8 cellular contexts compared by ENCODE assay signal in the genomic region with DNA sequence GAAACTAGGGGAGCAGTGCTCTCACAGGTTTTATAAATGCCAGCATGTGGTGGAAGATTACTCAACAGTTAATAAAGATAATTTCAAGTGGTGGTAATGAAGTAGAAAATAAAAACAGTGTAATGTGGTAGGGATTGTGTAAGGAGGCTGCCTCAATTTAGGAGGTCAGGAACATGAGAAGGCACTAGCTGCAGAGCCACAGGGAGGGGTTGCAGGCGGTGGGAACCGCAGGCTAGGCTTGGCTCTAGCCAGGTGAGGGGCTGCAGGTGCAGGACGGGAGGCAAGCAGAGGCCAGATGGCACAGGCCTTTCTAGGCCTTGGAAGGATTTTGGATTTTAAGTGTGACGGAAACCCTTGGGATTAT. TPM values are rescaled to one million over a fixed set of nuclear protein-coding genes. Genes with fewer than 3 reads are reported as not detected.
DNase-seq lines count a peak whose midpoint lies in the region; ATAC-seq and TF ChIP-seq lines count a peak whose summit lies in the region.

No MANE protein-coding gene starts in this region.

- 11% methylated on average over 4 of the region's 4 CpGs for WGBS in esophagus muscularis mucosa

- no peaks in the 10 kb centered on the region for H3K36me3 ChIP-seq in BJ (ENCODE audit: control insufficient read depth, insufficient read depth, low read length)
- peaks cover 21% of the 10 kb centered on the region; the same call in 1 of the 2 replicates for H3K36me3 ChIP-seq in SU-DHL-6 (ENCODE audit: low read length)
- H3K36me3 ChIP-seq in esophagus muscularis mucosa: peaks cover 0 to 30% (median 15%) of the 10 kb centered on the region in 4 donors
- H3K36me3 ChIP-seq in neural cell (ENCODE audit: insufficient read depth, low read length): no peaks in the 10 kb centered on the region

- H3K79me2 ChIP-seq in SU-DHL-6 (ENCODE audit: insufficient read depth, low read length) (peaks cover 38% of the 10 kb centered on the region), neural cell (replicated peaks; ENCODE audit: insufficient read depth, low read length) (peaks cover 34% of the 10 kb centered on the region)

- no peaks in the 10 kb centered on the region for H3K27me3 ChIP-seq in BJ (ENCODE audit: control insufficient read depth, insufficient read depth, low read length)
- no peaks in the 10 kb centered on the region for H3K27me3 ChIP-seq in SU-DHL-6 (ENCODE audit: low read length)
- H3K27me3 ChIP-seq in esophagus muscularis mucosa: no peaks in the 10 kb centered on the region
- H3K27me3 ChIP-seq in neural cell (ENCODE audit: insufficient read depth, low read depth, low read length): no peaks in the 10 kb centered on the region

- H3K4me1 ChIP-seq in esophagus muscularis mucosa: peaks cover 38 to 52% (median 45%) of the 10 kb centered on the region in 4 donors

- intact Hi-C loops in esophagus muscularis mucosa (cut with DNase I): no loop called here

- H2AFZ ChIP-seq in SU-DHL-6 (ENCODE audit: low read depth, low read length, severe bottlenecking): peak overlapping the region; percentile 92
- peak overlapping the region; percentile 7 for H2AFZ ChIP-seq in neural cell (ENCODE audit: low read depth, low read length)

- DNase-seq in BJ (ENCODE audit: low read depth) (no peak), HK-2 (ENCODE audit: unreplicated experiment) (peak; percentile 6), esophagus muscularis mucosa (ENCODE audit: extremely low spot score) (no peak)
- no peak for DNase-seq in central memory CD4-positive, alpha-beta T cell

- no peak for TF ChIP-seq POLR2A in esophagus muscularis mucosa (IDR thresholded peaks at IDR 0.05; ENCODE audit: low read depth)

- H3K4me3 ChIP-seq in BJ (ENCODE audit: low read depth, low read length): peak overlapping the region; percentile 84
- peak overlapping the region; percentile 95 for H3K4me3 ChIP-seq in SU-DHL-6 (ENCODE audit: insufficient read depth, low read length, poor library complexity, severe bottlenecking)
- peak overlapping the region; percentile 86 to 98 (median 93) for H3K4me3 ChIP-seq in esophagus muscularis mucosa
- peak overlapping the region; percentile 79 for H3K4me3 ChIP-seq in neural cell (ENCODE audit: low read length)

- TF ChIP-seq EP300 in esophagus muscularis mucosa (IDR thresholded peaks at IDR 0.05): no peak
- TF ChIP-seq EP300 in neural cell (conservative IDR thresholded peaks at IDR 0.05; ENCODE audit: poor library complexity, severe bottlenecking): no peak

- H3K27ac ChIP-seq in SU-DHL-6 (ENCODE audit: low read depth, low read length) (no peak overlapping the region), esophagus muscularis mucosa (replicated peaks in 1 of 4) (peak overlapping the region; percentile 91 to 96 (median 95)), neural cell (ENCODE audit: low read length) (no peak overlapping the region)

- H3K4me2 ChIP-seq in SU-DHL-6 (ENCODE audit: low read depth, low read length, poor library complexity, severe bottlenecking): peak overlapping the region; percentile 72
- peak overlapping the region; percentile 49 for H3K4me2 ChIP-seq in neural cell (ENCODE audit: low read length)

- CTCF ChIA-PET in BJ (lab: Yijun Ruan, JAX): interaction anchor here (1.0 to 3.9 kb wide), 6 partner anchors 9 to 52 kb away, joined by 3 to 29 read pairs (median 7); no protein-coding TSS in a partner anchor

- no peak for TF ChIP-seq CTCF in BJ (IDR thresholded peaks at IDR 0.05; ENCODE audit: insufficient read depth, low read depth, low read length)
- TF ChIP-seq CTCF in SU-DHL-6 (IDR thresholded peaks at IDR 0.05; ENCODE audit: insufficient read depth, low read length, poor library complexity, severe bottlenecking): no peak
- TF ChIP-seq CTCF in esophagus muscularis mucosa (IDR thresholded peaks at IDR 0.05): no peak
- TF ChIP-seq CTCF in neural cell (IDR thresholded peaks at IDR 0.05; ENCODE audit: poor library complexity, severe bottlenecking): no peak

- peak; percentile 10 for ATAC-seq in GM18870 (IDR thresholded peaks at IDR 0.05; ENCODE audit: unreplicated experiment)
- ATAC-seq in GM19397 (IDR thresholded peaks at IDR 0.05; ENCODE audit: unreplicated experiment): no peak

- H3K9ac ChIP-seq in SU-DHL-6 (ENCODE audit: low read length) (peak overlapping the region; percentile 87), neural cell (ENCODE audit: low read length) (peak overlapping the region; percentile 94)

- POLR2A ChIA-PET in BJ (lab: Charles Lee): no interaction called here

- H3K9me2 ChIP-seq in SU-DHL-6 (replicated peaks; ENCODE audit: insufficient read depth, low read length) (no peaks in the 10 kb centered on the region), neural cell (ENCODE audit: insufficient read depth, low read length) (no peaks in the 10 kb centered on the region)

- peaks cover 6% of the 10 kb centered on the region; the same call in 1 of the 2 replicates for H3F3A ChIP-seq in SU-DHL-6 (ENCODE audit: insufficient read depth)
- no peaks in the 10 kb centered on the region for H3F3A ChIP-seq in neural cell (ENCODE audit: insufficient read depth, low read length, poor library complexity, severe bottlenecking)

- no peaks in the 10 kb centered on the region for H3K9me3 ChIP-seq in SU-DHL-6 (ENCODE audit: insufficient read depth, low read length)
- no peaks in the 10 kb centered on the region for H3K9me3 ChIP-seq in esophagus muscularis mucosa
- H3K9me3 ChIP-seq in neural cell (ENCODE audit: low read length): no peaks in the 10 kb centered on the region

- no peak for TF ChIP-seq RAD21 in neural cell (conservative IDR thresholded peaks at IDR 0.05)

- H4K20me1 ChIP-seq in SU-DHL-6 (ENCODE audit: low read depth, low read length): no peaks in the 10 kb centered on the region
- no peaks in the 10 kb centered on the region for H4K20me1 ChIP-seq in neural cell (ENCODE audit: insufficient read depth)

TF ChIP-seq in neural cell, 6 proteins besides CTCF, POLR2A, EP300 and RAD21:
- TF ChIP-seq MXI1 (conservative IDR thresholded peaks at IDR 0.05; ENCODE audit: poor library complexity, severe bottlenecking) (no peak), EZH2 (IDR thresholded peaks at IDR 0.05; ENCODE audit: borderline replicate concordance, insufficient read depth, low read length, poor library complexity, severe bottlenecking) (no peak), POLR2AphosphoS5 (IDR thresholded peaks at IDR 0.05) (no peak), SMC3 (conservative IDR thresholded peaks at IDR 0.05; ENCODE audit: poor library complexity) (no peak), TAF1 (IDR thresholded peaks at IDR 0.05; ENCODE audit: low read depth) (no peak)
- TF ChIP-seq, protein P1, sequence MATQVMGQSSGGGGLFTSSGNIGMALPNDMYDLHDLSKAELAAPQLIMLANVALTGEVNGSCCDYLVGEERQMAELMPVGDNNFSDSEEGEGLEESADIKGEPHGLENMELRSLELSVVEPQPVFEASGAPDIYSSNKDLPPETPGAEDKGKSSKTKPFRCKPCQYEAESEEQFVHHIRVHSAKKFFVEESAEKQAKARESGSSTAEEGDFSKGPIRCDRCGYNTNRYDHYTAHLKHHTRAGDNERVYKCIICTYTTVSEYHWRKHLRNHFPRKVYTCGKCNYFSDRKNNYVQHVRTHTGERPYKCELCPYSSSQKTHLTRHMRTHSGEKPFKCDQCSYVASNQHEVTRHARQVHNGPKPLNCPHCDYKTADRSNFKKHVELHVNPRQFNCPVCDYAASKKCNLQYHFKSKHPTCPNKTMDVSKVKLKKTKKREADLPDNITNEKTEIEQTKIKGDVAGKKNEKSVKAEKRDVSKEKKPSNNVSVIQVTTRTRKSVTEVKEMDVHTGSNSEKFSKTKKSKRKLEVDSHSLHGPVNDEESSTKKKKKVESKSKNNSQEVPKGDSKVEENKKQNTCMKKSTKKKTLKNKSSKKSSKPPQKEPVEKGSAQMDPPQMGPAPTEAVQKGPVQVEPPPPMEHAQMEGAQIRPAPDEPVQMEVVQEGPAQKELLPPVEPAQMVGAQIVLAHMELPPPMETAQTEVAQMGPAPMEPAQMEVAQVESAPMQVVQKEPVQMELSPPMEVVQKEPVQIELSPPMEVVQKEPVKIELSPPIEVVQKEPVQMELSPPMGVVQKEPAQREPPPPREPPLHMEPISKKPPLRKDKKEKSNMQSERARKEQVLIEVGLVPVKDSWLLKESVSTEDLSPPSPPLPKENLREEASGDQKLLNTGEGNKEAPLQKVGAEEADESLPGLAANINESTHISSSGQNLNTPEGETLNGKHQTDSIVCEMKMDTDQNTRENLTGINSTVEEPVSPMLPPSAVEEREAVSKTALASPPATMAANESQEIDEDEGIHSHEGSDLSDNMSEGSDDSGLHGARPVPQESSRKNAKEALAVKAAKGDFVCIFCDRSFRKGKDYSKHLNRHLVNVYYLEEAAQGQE (IDR thresholded peaks at IDR 0.05; ENCODE audit: borderline replicate concordance): no peak

RNA-seq across cellular contexts. Expression of a gene that starts 0.8 kb away (rescaled TPM):
- polyA plus RNA-seq in BJ (2011; rRNA removed): 2.3 and 3.2 TPM in 2 replicates
- polyA minus RNA-seq in BJ (2011; rRNA and poly(A)+ RNA removed): 6.5 and 7.4 TPM in 2 replicates
- total RNA-seq in esophagus muscularis mucosa: 10 to 100 TPM; 15.2 to 29.9 (median 22.0) TPM
- 8.2 and 11.1 TPM in 2 replicates for polyA plus RNA-seq in neural cell
- 18.7 and 21.2 TPM in 2 replicates for polyA minus RNA-seq in neural cell

RNA-seq across cellular contexts. Expression of a gene that starts 0.9 kb away (rescaled TPM):
- polyA plus RNA-seq in BJ (2011; rRNA removed): 6.6 and 17.4 TPM in 2 replicates
- 8.1 and 8.2 TPM in 2 replicates for polyA minus RNA-seq in BJ (2011; rRNA and poly(A)+ RNA removed)
- 10 to 100 TPM; 29.5 to 72.4 (median 46.9) TPM for total RNA-seq in esophagus muscularis mucosa
- polyA plus RNA-seq in neural cell: 64.5 and 64.6 TPM in 2 replicates
- 46.5 and 68.5 TPM in 2 replicates for polyA minus RNA-seq in neural cell

Comparison
In these comparisons a context has a peak if more than half of its experiments do, and no peak if none do; other contexts are left out.
1. H3K27ac ChIP-seq: peak in esophagus muscularis mucosa (4 of 4); none in SU-DHL-6 (single experiment) and neural cell (single experiment).
2. Peak in every context shown above with its lines, with median percentiles within 50 percentile points of each other: H3K4me3 ChIP-seq.